Comparison of ENCODE assay signal across 14 cellular contexts in the genomic region with DNA sequence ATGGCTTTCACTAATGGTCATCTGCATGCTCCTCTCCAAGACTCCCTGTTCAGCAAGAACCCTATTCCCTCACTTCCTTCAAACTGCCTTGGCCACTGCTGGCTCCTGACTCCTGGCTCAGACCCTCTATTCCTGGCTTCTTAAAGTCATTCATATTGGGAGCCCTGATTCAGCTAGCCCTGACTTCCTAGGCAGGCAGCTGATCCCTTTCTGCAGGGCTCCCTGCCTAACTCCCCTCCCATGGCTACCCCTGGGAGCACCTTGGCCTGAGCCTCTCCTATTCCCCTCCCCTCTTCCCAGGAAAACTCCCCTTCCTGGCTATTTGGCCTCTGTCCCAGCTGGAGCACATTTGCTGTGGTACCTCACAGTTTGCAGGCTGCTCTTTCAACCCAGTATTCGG.
DNase-seq lines count a peak whose midpoint lies in the region; ATAC-seq and TF ChIP-seq lines count a peak whose summit lies in the region.
"Had no signal": no experiment of that assay in that cellular context is flagged by ENCODE, and none has a peak within 500 bp of the region (broad histone marks: within the 10 kb centered on the region; RNA-seq: fewer than 3 reads in every experiment).

No MANE protein-coding gene starts in this region.

- TF ChIP-seq EP300 in esophagus muscularis mucosa (IDR thresholded peaks at IDR 0.05), result no peak

- TF ChIP-seq CTCF in GM13976 (IDR thresholded peaks at IDR 0.05; ENCODE audit: borderline replicate concordance, control extremely low read depth, extremely low read depth, insufficient read depth, missing control alignments) (no peak), esophagus muscularis mucosa (IDR thresholded peaks at IDR 0.05) (no peak), osteocyte (IDR thresholded peaks at IDR 0.05) (no peak), left lung (IDR thresholded peaks at IDR 0.05) (no peak)

- no peaks in the 10 kb centered on the region for H3K36me3 Mint-ChIP-seq in osteocyte (ENCODE audit: unreplicated experiment)

- no peak for ATAC-seq in left lung
- ATAC-seq: Right ventricle myocardium inferior had no signal

- H3K27ac Mint-ChIP-seq in osteocyte (ENCODE audit: unreplicated experiment), result no peak overlapping the region

- H3K4me3 ChIP-seq in esophagus muscularis mucosa (no peak overlapping the region), left lung (no peak overlapping the region)

- H3K4me1 ChIP-seq in esophagus muscularis mucosa, result no peaks in the 10 kb centered on the region
- no peaks in the 10 kb centered on the region for H3K4me1 ChIP-seq in left lung
- H3K4me1 ChIP-seq: Caco-2 had no signal

- in situ Hi-C loops in GM13976 (cut with MboI; ENCODE audit: low sequenced_read_pairs, unreplicated experiment), result no loop called here

- H3K27ac ChIP-seq in esophagus muscularis mucosa (replicated peaks in 1 of 4), result no peak overlapping the region
- no peak overlapping the region for H3K27ac ChIP-seq in left lung
- H3K27ac ChIP-seq: KMS-11 had no signal

- H3K9me3 Mint-ChIP-seq in osteocyte (ENCODE audit: unreplicated experiment), result no peaks in the 10 kb centered on the region

- H3K9me3 ChIP-seq in esophagus muscularis mucosa, result no peaks in the 10 kb centered on the region
- H3K9me3 ChIP-seq in left lung, result no peaks in the 10 kb centered on the region
- H3K9me3 ChIP-seq: Caco-2 had no signal

- peak; percentile 2 for DNase-seq in GM13976 (ENCODE audit: low spot score)
- peak; percentile 52 for DNase-seq in NCI-H69 (lab: John Stamatoyannopoulos, UW)
- peak; percentile 8 for DNase-seq in esophagus muscularis mucosa (ENCODE audit: extremely low spot score)
- DNase-seq in osteocyte (ENCODE audit: extremely low spot score, unreplicated experiment), result peak; percentile 66
- no peak for DNase-seq in NCI-H774 (lab: John Stamatoyannopoulos, UW)
- no peak for DNase-seq in anterior cingulate cortex (lab: John Stamatoyannopoulos, UW)
- no peak for DNase-seq in left lung
- DNase-seq: Caco-2, DMS153, NCI-H1436 treated with DMSO at 0.1 percent for 48 hours, NCI-H2081, NCI-H510A had no signal

- H3K4me1 Mint-ChIP-seq in osteocyte (ENCODE audit: unreplicated experiment), result no peaks in the 10 kb centered on the region

- no peaks in the 10 kb centered on the region for H3K36me3 ChIP-seq in esophagus muscularis mucosa
- H3K36me3 ChIP-seq in left lung, result no peaks in the 10 kb centered on the region

- no peaks in the 10 kb centered on the region for H3K27me3 Mint-ChIP-seq in osteocyte (ENCODE audit: unreplicated experiment)

- WGBS in esophagus muscularis mucosa, result 64% methylated on average over 1 of the region's 1 CpG

- H3K27me3 ChIP-seq in esophagus muscularis mucosa (peaks cover 0 to 6% (median 0%) of the 10 kb centered on the region in 4 donors), left lung (peaks cover 0 to 4% of the 10 kb centered on the region in 2 donors)

- intact Hi-C loops in esophagus muscularis mucosa (cut with DNase I) (no loop called here), left lung (cut with DNase I) (no loop called here)

- H3K4me3 Mint-ChIP-seq in osteocyte (ENCODE audit: unreplicated experiment), result no peak overlapping the region

- TF ChIP-seq POLR2A in esophagus muscularis mucosa (IDR thresholded peaks at IDR 0.05; ENCODE audit: low read depth), result no peak

Comparison
In these comparisons a context has a peak if more than half of its experiments do, and no peak if none do; other contexts are left out.
1. DNase-seq: peak in GM13976 (single experiment), NCI-H69 (single experiment), esophagus muscularis mucosa (single experiment) and osteocyte (single experiment); none in NCI-H774 (single experiment), anterior cingulate cortex (0 of 58) and left lung (0 of 2).